8 cellular contexts compared by ENCODE assay signal in genomic region chr22:42270178-42270511, GRCh38. TPM values are rescaled to one million over a fixed set of nuclear protein-coding genes. Genes with fewer than 3 reads are reported as not detected.
DNase-seq lines count a peak whose midpoint lies in the region; ATAC-seq lines count a peak whose summit lies in the region.

No MANE protein-coding gene starts in this region.

- DNase-seq in Daoy (ENCODE audit: low read depth): peak; percentile 18
- DNase-seq in KBM-7: peak; percentile 34
- DNase-seq in activated naive CD4-positive, alpha-beta T cell treated with anti-CD3 and anti-CD28 coated beads, Interleukin-2, amount 50 U/mL, for 72 hours (ENCODE audit: low spot score in 2 of 2): peak in 1 of 2 donors; percentile 46
- DNase-seq in SKM-1 (lab: John Stamatoyannopoulos, UW; ENCODE audit: unreplicated experiment): no peak
- no peak for DNase-seq in HT-29 (ENCODE audit: low spot score)

- H3K27ac ChIP-seq in skin epidermis: peak overlapping the region; percentile 43 to 97 (median 93)

- H3K4me3 ChIP-seq in iPS-11a (ENCODE audit: low read depth, low read length) (peak overlapping the region; percentile 75), skin epidermis (peak overlapping the region; percentile 95 to 99 (median 98))

- peak; percentile 32 for ATAC-seq in GM21576 (IDR thresholded peaks at IDR 0.05; ENCODE audit: unreplicated experiment)
- peak; percentile 53 to 64 for ATAC-seq in activated naive CD4-positive, alpha-beta T cell treated with anti-CD3 and anti-CD28 coated beads, Interleukin-2, amount 50 U/mL, for 72 hours

- in situ Hi-C loops in KBM-7 (cut with MboI; ENCODE audit: low pct_unique_long_range_greater_than_20kb, low sequenced_read_pairs): no loop called here

- no peaks in the 10 kb centered on the region for H3K9me3 Mint-ChIP-seq in activated naive CD4-positive, alpha-beta T cell treated with anti-CD3 and anti-CD28 coated beads, Interleukin-2, amount 50 U/mL, for 72 hours

- H3K36me3 Mint-ChIP-seq in activated naive CD4-positive, alpha-beta T cell treated with anti-CD3 and anti-CD28 coated beads, Interleukin-2, amount 50 U/mL, for 72 hours: peaks cover 12 to 14% of the 10 kb centered on the region in 2 donors

- peak overlapping the region in 1 of 2 donors; percentile 83 for H3K27ac Mint-ChIP-seq in activated naive CD4-positive, alpha-beta T cell treated with anti-CD3 and anti-CD28 coated beads, Interleukin-2, amount 50 U/mL, for 72 hours

RNA-seq across cellular contexts. Expression of gene TCF20, which starts 0.3 kb away (rescaled TPM):
- 24.3 and 29.7 TPM in 2 replicates for total RNA-seq in Daoy (2014; rRNA removed; shearing (Covaris generic))
- total RNA-seq in activated naive CD4-positive, alpha-beta T cell treated with anti-CD3 and anti-CD28 coated beads, Interleukin-2, amount 50 U/mL, for 72 hours: 10 to 100 TPM; 68.9 to 75.0 TPM
- total RNA-seq in HT-29 (2014; rRNA removed; shearing (Covaris generic)): 47.2 and 48.3 TPM in 2 replicates

Comparison
In these comparisons a context has a peak if more than half of its experiments do, and no peak if none do; other contexts are left out.
1. DNase-seq: peak in Daoy (single experiment) and KBM-7 (single experiment); none in SKM-1 (single experiment) and HT-29 (single experiment).